Comparison of ENCODE assay signal across 8 cellular contexts in genomic region chr17:42832934-42833770, GRCh38. TPM values are rescaled to one million over a fixed set of nuclear protein-coding genes. Genes with fewer than 3 reads are reported as not detected.
A peak's percentile ranks its signal among the peaks of the same experiment; 100 is the strongest.
DNase-seq lines count a peak whose midpoint lies in the region; ATAC-seq and TF ChIP-seq lines count a peak whose summit lies in the region.

Gene PSME3, plus strand, starts transcription at chr17:42833397. Its CDS starts 235 bp downstream, at chr17:42833632.

- H3K4me3 ChIP-seq in BE2C (ENCODE audit: low read depth, low read length) (peak within 1 kb of the TSS; percentile 100), coronary artery (peak within 1 kb of the TSS; percentile 81)

- H3K27ac ChIP-seq in coronary artery: peak within 1 kb of the TSS; percentile 84 to 86

- TF ChIP-seq POLR2A in GM19193 (IDR thresholded peaks at IDR 0.05; ENCODE audit: extremely low read depth, insufficient read depth, insufficient read length): peak; percentile 95

- ATAC-seq in HG03439 (IDR thresholded peaks at IDR 0.05; ENCODE audit: unreplicated experiment): peak; percentile 85

- peak within 1 kb of the TSS; percentile 99 for H3K27ac Mint-ChIP-seq in activated CD4-positive, alpha-beta T cell treated with anti-CD3 and anti-CD28 coated beads, Interleukin-2, amount 10 ng/mL, durations not matched to agents 24 days and 14 days

- H3K27me3 Mint-ChIP-seq in activated CD4-positive, alpha-beta T cell treated with anti-CD3 and anti-CD28 coated beads, Interleukin-2, amount 10 ng/mL, durations not matched to agents 24 days and 14 days: peaks cover 9% of the 10 kb centered on the region

- intact Hi-C loops in activated CD4-positive, alpha-beta T cell treated with anti-CD3 and anti-CD28 coated beads, Interleukin-2, amount 10 ng/mL, durations not matched to agents 24 days and 14 days (cut with micrococcal nuclease): loop anchor here (1.0 to 10.0 kb wide), 3 partner anchors 9 to 482 kb away; partner anchors contain the start of genes BECN1 and RPL27

- no peaks in the 10 kb centered on the region for H3K4me1 ChIP-seq in BE2C

- DNase-seq in BE2C: peak; percentile 93
- DNase-seq in NCI-H524 treated with DMSO at 0.1 percent for 48 hours (lab: John Stamatoyannopoulos, UW): peak; percentile 19
- DNase-seq in activated CD4-positive, alpha-beta T cell treated with anti-CD3 and anti-CD28 coated beads, Interleukin-2, amount 10 ng/mL, durations not matched to agents 24 days and 14 days: peak; percentile 98
- DNase-seq in coronary artery (ENCODE audit: low spot score): peak; percentile 94
- peak; percentile 96 for DNase-seq in left kidney (ENCODE audit: low read depth, low spot score)
- peak; percentile 90 to 91 for DNase-seq in stimulated activated CD4-positive, alpha-beta T cell treated with anti-CD3 and anti-CD28 coated beads, Interleukin-2, amount 100 ng/mL, for 24 hours

- peaks cover 18% of the 10 kb centered on the region for H3K4me1 Mint-ChIP-seq in activated CD4-positive, alpha-beta T cell treated with anti-CD3 and anti-CD28 coated beads, Interleukin-2, amount 10 ng/mL, durations not matched to agents 24 days and 14 days

- no peaks in the 10 kb centered on the region for H3K9me3 ChIP-seq in BE2C

- H3K9me3 Mint-ChIP-seq in activated CD4-positive, alpha-beta T cell treated with anti-CD3 and anti-CD28 coated beads, Interleukin-2, amount 10 ng/mL, durations not matched to agents 24 days and 14 days: no peaks in the 10 kb centered on the region

- H3K4me3 Mint-ChIP-seq in activated CD4-positive, alpha-beta T cell treated with anti-CD3 and anti-CD28 coated beads, Interleukin-2, amount 10 ng/mL, durations not matched to agents 24 days and 14 days: peak within 1 kb of the TSS; percentile 98

- peaks cover 39% of the 10 kb centered on the region for H3K36me3 ChIP-seq in BE2C

- H3K36me3 Mint-ChIP-seq in activated CD4-positive, alpha-beta T cell treated with anti-CD3 and anti-CD28 coated beads, Interleukin-2, amount 10 ng/mL, durations not matched to agents 24 days and 14 days (ENCODE audit: low read depth): peaks cover 29% of the 10 kb centered on the region

- TF ChIP-seq CTCF in BE2C (IDR thresholded peaks at IDR 0.05; ENCODE audit: low read depth, low read length) (no peak), coronary artery (IDR thresholded peaks at IDR 0.05) (no peak)

- no peaks in the 10 kb centered on the region; the same call in 1 of the 2 replicates for H3K27me3 ChIP-seq in BE2C

RNA-seq across cellular contexts. Expression of gene PSME3, which starts in this region (rescaled TPM):
- polyA plus RNA-seq in BE2C (2012; ENCODE audit: insufficient read depth, insufficient read length, low read depth): 226 TPM
- total RNA-seq in activated CD4-positive, alpha-beta T cell treated with anti-CD3 and anti-CD28 coated beads, Interleukin-2, amount 10 ng/mL, durations not matched to agents 24 days and 14 days: 232 and 250 TPM in 2 replicates

Comparison
In these comparisons a context has a peak if more than half of its experiments do, and no peak if none do; other contexts are left out.
1. Peak in every context shown above with its lines: DNase-seq, ATAC-seq, H3K4me3 ChIP-seq and H3K27ac ChIP-seq.
2. DNase-seq: peak in every context shown above with its lines; median percentile 98 in activated CD4-positive, alpha-beta T cell treated with anti-CD3 and anti-CD28 coated beads, Interleukin-2, amount 10 ng/mL, durations not matched to agents 24 days and 14 days; 96 in left kidney; 94 in coronary artery; 93 in BE2C; 90 in stimulated activated CD4-positive, alpha-beta T cell treated with anti-CD3 and anti-CD28 coated beads, Interleukin-2, amount 100 ng/mL, for 24 hours; 19 in NCI-H524 treated with DMSO at 0.1 percent for 48 hours.